In genomic region chr14:24032727-24033418, GRCh38 we compare ENCODE assay signal across 13 cellular contexts. TPM values are rescaled to one million over a fixed set of nuclear protein-coding genes. Genes with fewer than 3 reads are reported as not detected.
DNase-seq lines count a peak whose midpoint lies in the region; ATAC-seq and TF ChIP-seq lines count a peak whose summit lies in the region.
"Had no signal": no experiment of that assay in that cellular context is flagged by ENCODE, and none has a peak within 500 bp of the region (broad histone marks: within the 10 kb centered on the region; RNA-seq: fewer than 3 reads in every experiment).

No MANE protein-coding gene starts in this region.

- ATAC-seq in psoas muscle (peak; percentile 44 to 65 (median 52)), HG02981 (IDR thresholded peaks at IDR 0.05; ENCODE audit: unreplicated experiment) (no peak), HG02798 (IDR thresholded peaks at IDR 0.05; ENCODE audit: poor library complexity, unreplicated experiment) (no peak)

- peak overlapping the region; percentile 31 for H3K27ac ChIP-seq in psoas muscle
- H3K27ac ChIP-seq: tibial artery had no signal

- no peaks in the 10 kb centered on the region for H3K27me3 ChIP-seq in psoas muscle (ENCODE audit: insufficient read depth in 3 of 3, low read length in 2 of 3)
- H3K27me3 ChIP-seq: tibial artery had no signal

- H3K36me3 ChIP-seq in psoas muscle (ENCODE audit: insufficient read depth in 1 of 2, low read depth in 1 of 2) = no peaks in the 10 kb centered on the region
- H3K36me3 ChIP-seq: tibial artery had no signal

- no peak overlapping the region for H3K4me3 ChIP-seq in psoas muscle
- H3K4me3 ChIP-seq: tibial artery had no signal

- CTCF ChIA-PET in HEK293T (lab: Yijun Ruan, JAX) = interaction anchor here (1.3 kb wide), 1 partner anchor 17 kb away, joined by 4 read pairs; no protein-coding TSS in a partner anchor

- TF ChIP-seq CTCF in psoas muscle (IDR thresholded peaks at IDR 0.05) = no peak

- intact Hi-C loops in psoas muscle (cut with DNase I) = loop anchor here (5.0 kb wide), 2 partner anchors 46 to 51 kb away; partner anchors contain the start of gene DHRS4L2 (in 1 of the 2)

- peaks cover 15% of the 10 kb centered on the region for H3K4me1 ChIP-seq in psoas muscle

- DNase-seq in GF-D8 (lab: John Stamatoyannopoulos, UW) (peak; percentile 7), NOMO-1 (lab: John Stamatoyannopoulos, UW; ENCODE audit: unreplicated experiment in 2 of 2) (peak; percentile 68 to 81), erythroblast (lab: John Stamatoyannopoulos, UW) (peak; percentile 53 to 73), psoas muscle (peak in 1 of 2 donors; percentile 62), HEK293T (ENCODE audit: extremely low spot score) (no peak)
- DNase-seq in effector CD8-positive, alpha-beta T cell (lab: John Stamatoyannopoulos, UW) = no peak
- DNase-seq: activated B cell treated with CpG ODN at 0.5 μM for 24 hours; NCI-H2029; stimulated activated CD4-positive, alpha-beta T cell treated with anti-CD3 and anti-CD28 coated beads, Interleukin-4, amount 100 ng/mL, for 24 hours had no signal

- POLR2A ChIA-PET in HEK293T (lab: Yijun Ruan, JAX) = no interaction called here

- no peaks in the 10 kb centered on the region for H3K9me3 ChIP-seq in psoas muscle

- 77 to 85% (median 78%) methylated on average over 2 of the region's 2 CpGs for WGBS in psoas muscle, 3 donors

- TF ChIP-seq POLR2A in erythroblast (IDR thresholded peaks at IDR 0.05; ENCODE audit: low read length) = no peak

TF ChIP-seq in HEK293T, 16 proteins besides CTCF, POLR2A, EP300 and RAD21:
- TF ChIP-seq TARDBP (IDR thresholded peaks at IDR 0.05) (no peak), NFRKB (IDR thresholded peaks at IDR 0.05) (no peak)

RNA-seq across cellular contexts. Expression of gene CARMIL3, which starts 18.9 kb away (rescaled TPM):
- total RNA-seq in psoas muscle = under 1 TPM in 3 of 4 donors, not detected in 1; 0.04 to 0.10 (median 0.06) TPM
- polyA plus RNA-seq in psoas muscle = under 1 TPM in 2 of 3 donors, not detected in 1; 0.08 to 0.19 TPM

RNA-seq across cellular contexts. Expression of gene CPNE6, which starts 38.5 kb away (rescaled TPM):
- total RNA-seq in psoas muscle = not detected
- under 1 TPM in 1 of 3 donors, not detected in 2; 0.06 TPM for polyA plus RNA-seq in psoas muscle
- total RNA-seq: H1 had no signal

RNA-seq across cellular contexts. Expression of gene DHRS4L2, which starts 44.1 kb away (rescaled TPM):
- total RNA-seq in psoas muscle = 10 to 100 TPM; 25.9 to 43.4 (median 31.9) TPM
- polyA plus RNA-seq in psoas muscle = 10 to 100 TPM; 19.4 to 62.0 (median 30.8) TPM

Comparison
In these comparisons a context has a peak if more than half of its experiments do, and no peak if none do; other contexts are left out.
1. DNase-seq: peak in GF-D8 (single experiment), NOMO-1 (2 of 2) and erythroblast (2 of 2); none in effector CD8-positive, alpha-beta T cell (single experiment) and HEK293T (single experiment).
2. ATAC-seq: peak in psoas muscle (4 of 4); none in HG02981 (single experiment) and HG02798 (single experiment).